ENCODE assay signal across 22 cellular contexts in the genomic region with DNA sequence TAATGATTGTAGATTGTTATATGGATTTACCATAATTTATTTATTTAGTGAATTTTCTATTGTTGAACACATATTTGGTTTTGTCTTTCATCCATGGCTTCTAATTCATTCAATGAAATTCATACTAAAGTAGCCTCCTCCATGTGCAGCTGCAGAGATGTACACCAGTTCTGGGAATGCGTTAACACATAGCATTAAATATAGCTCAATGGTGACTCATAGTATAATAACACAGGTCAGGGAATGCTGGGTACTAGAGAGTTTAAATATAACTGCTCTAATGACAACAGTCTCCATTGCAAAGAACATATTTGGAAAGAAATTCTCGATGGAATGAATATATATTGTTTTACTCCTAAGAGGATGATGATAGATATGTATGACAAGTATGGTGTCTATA.
DNase-seq lines count a peak whose midpoint lies in the region; ATAC-seq and TF ChIP-seq lines count a peak whose summit lies in the region.
"Had no signal": no experiment of that assay in that cellular context is flagged by ENCODE, and none has a peak within 500 bp of the region (broad histone marks: within the 10 kb centered on the region; RNA-seq: fewer than 3 reads in every experiment).

No MANE protein-coding gene starts in this region.

- POLR2A ChIA-PET in AG04450 (lab: Yijun Ruan, JAX) (no interaction called here), HCT116 (lab: Charles Lee) (no interaction called here)

- intact Hi-C loops in HCT116 (cut with micrococcal nuclease): no loop called here

- H3K9me3 ChIP-seq in AG04450 (ENCODE audit: control insufficient read depth, insufficient read depth, low read length) (no peaks in the 10 kb centered on the region), HCT116 (ENCODE audit: control insufficient read depth in 1 of 2, insufficient read depth in 1 of 2, low read depth in 1 of 2, low read length in 2 of 2) (no peaks in the 10 kb centered on the region)
- H3K9me3 ChIP-seq: esophagus muscularis mucosa, sigmoid colon, suprapubic skin had no signal

- no peak for TF ChIP-seq CTCF in AG04450 (IDR thresholded peaks at IDR 0.05; ENCODE audit: low read depth, low read length)
- no peak for TF ChIP-seq CTCF in HCT116 (IDR thresholded peaks at IDR 0.05 in 2 of 3, conservative IDR thresholded peaks at IDR 0.05 in 1 of 3; ENCODE audit: borderline replicate concordance in 1 of 3, insufficient read depth in 1 of 3, low read depth in 2 of 3, low read length in 2 of 3)

- no peaks in the 10 kb centered on the region; a peak in 1 of 4 replicates for H3K4me1 ChIP-seq in HCT116 (ENCODE audit: control insufficient read depth in 1 of 2, insufficient read depth in 2 of 2, low read length in 2 of 2)
- H3K4me1 ChIP-seq: esophagus muscularis mucosa, sigmoid colon, suprapubic skin had no signal

- peak; percentile 41 for DNase-seq in AG04450 (ENCODE audit: low read depth, low spot score)
- no peak for DNase-seq in HCT116 (ENCODE audit: low read depth, low spot score)
- DNase-seq in amniotic epithelial cell (ENCODE audit: low read depth): peak; percentile 18
- DNase-seq in inferior parietal cortex (ENCODE audit: extremely low spot score): peak; percentile 6
- DNase-seq in stimulated activated CD4-positive, alpha-beta T cell treated with anti-CD3 and anti-CD28 coated beads, Interleukin-4, amount 100 ng/mL, for 1 hour: no peak
- no peak for DNase-seq in left lobe of liver (ENCODE audit: low spot score)
- DNase-seq: activated CD4-positive, alpha-beta memory T cell treated with anti-CD3 and anti-CD28 coated beads for 36 hours; activated naive CD4-positive, alpha-beta T cell treated with anti-CD3 and anti-CD28 coated beads, Interleukin-2, amount 50 U/mL, for 16 hours; activated T-cell treated with anti-CD3 and anti-CD28 coated beads, Interleukin-2, amount 50 U/mL, for 4 hours; AML-193; COR-L47; GDM1; NCI-H82; sigmoid colon; stimulated activated CD4-positive, alpha-beta T cell treated with anti-CD3 and anti-CD28 coated beads, Interleukin-4, amount 100 ng/mL, for 24 hours; T-cell had no signal

- H3K27ac ChIP-seq in AG04450 (ENCODE audit: low read depth, low read length): no peak overlapping the region
- no peak overlapping the region for H3K27ac ChIP-seq in HCT116 (ENCODE audit: low read depth, low read length)
- H3K27ac ChIP-seq: esophagus muscularis mucosa, HL-60, KMS-11, sigmoid colon, suprapubic skin had no signal

- RAD21 ChIA-PET in HCT116 (lab: Charles Lee; ENCODE audit: low non-redundant PET in 1 of 2, low total read pairs in 2 of 2, uncharacterized antibody in 2 of 2, unreplicated experiment in 2 of 2): no interaction called here

- H2AFZ ChIP-seq in HCT116 (ENCODE audit: low read depth, low read length, poor library complexity, severe bottlenecking): peak overlapping the region; percentile 56

- H4K20me1 ChIP-seq in HCT116 (ENCODE audit: insufficient read depth): no peaks in the 10 kb centered on the region

- no peak for TF ChIP-seq POLR2A in HCT116 (IDR thresholded peaks at IDR 0.05; ENCODE audit: borderline replicate concordance, extremely low read depth, insufficient read depth, insufficient read length)

- CTCF ChIA-PET in AG04450 (lab: Charles Lee) (no interaction called here), HCT116 (lab: Charles Lee) (no interaction called here)

- ATAC-seq in HCT116 (no peak), left lobe of liver (no peak), GM21825 (IDR thresholded peaks at IDR 0.05; ENCODE audit: unreplicated experiment) (no peak), GM18520 (IDR thresholded peaks at IDR 0.05; ENCODE audit: unreplicated experiment) (no peak)
- ATAC-seq: activated T-cell treated with anti-CD3 and anti-CD28 coated beads, Interleukin-2, amount 50 U/mL, for 4 hours; T-cell had no signal

- no peak for TF ChIP-seq RAD21 in HCT116 (IDR thresholded peaks at IDR 0.05; ENCODE audit: low read depth)

- no TSS peak for BruUV-seq in HCT116 (replicated peaks; lab: Mats Ljungman, UMichigan)

- H3K9ac ChIP-seq in HCT116 (ENCODE audit: low read length): no peak overlapping the region
- H3K9ac ChIP-seq: KMS-11 had no signal

- H3K9me2 ChIP-seq in HCT116 (ENCODE audit: insufficient read depth): no peaks in the 10 kb centered on the region

- H3K4me3 ChIP-seq in AG04450 (ENCODE audit: low read depth, low read length) (no peak overlapping the region), HCT116 (replicated peaks in 1 of 2; ENCODE audit: low read depth in 1 of 2, low read length in 2 of 2) (no peak overlapping the region)
- H3K4me3 ChIP-seq: esophagus muscularis mucosa, sigmoid colon, suprapubic skin had no signal

- H3K79me2 ChIP-seq in HCT116 (ENCODE audit: insufficient read depth, low read length): no peaks in the 10 kb centered on the region

- no peak overlapping the region for H3K4me2 ChIP-seq in HCT116 (ENCODE audit: low read length)
- H3K4me2 ChIP-seq: KMS-11 had no signal

- H3K36me3 ChIP-seq in HCT116 (ENCODE audit: control insufficient read depth in 1 of 2, insufficient read depth in 2 of 2, low read length in 2 of 2): no peaks in the 10 kb centered on the region
- H3K36me3 ChIP-seq: esophagus muscularis mucosa, sigmoid colon, suprapubic skin had no signal

- H3K27me3 ChIP-seq in AG04450 (ENCODE audit: control insufficient read depth, insufficient read depth, low read length) (no peaks in the 10 kb centered on the region), HCT116 (ENCODE audit: insufficient read depth, low read length) (no peaks in the 10 kb centered on the region)
- H3K27me3 ChIP-seq: esophagus muscularis mucosa, sigmoid colon, suprapubic skin had no signal

TF ChIP-seq in HCT116, 20 proteins besides CTCF, POLR2A, EP300 and RAD21:
- TF ChIP-seq ZNF274 (IDR thresholded peaks at IDR 0.05; ENCODE audit: low read depth, low read length) (no peak), ZFX (IDR thresholded peaks at IDR 0.05) (no peak), JUND (IDR thresholded peaks at IDR 0.05) (no peak), YY1 (IDR thresholded peaks at IDR 0.05; ENCODE audit: extremely low read depth, insufficient replicate concordance, low read depth, low read length) (no peak), TCF7L2 (IDR thresholded peaks at IDR 0.05; ENCODE audit: borderline replicate concordance, extremely low read depth, insufficient read depth, insufficient read length) (no peak)
- TF ChIP-seq, protein P1, sequence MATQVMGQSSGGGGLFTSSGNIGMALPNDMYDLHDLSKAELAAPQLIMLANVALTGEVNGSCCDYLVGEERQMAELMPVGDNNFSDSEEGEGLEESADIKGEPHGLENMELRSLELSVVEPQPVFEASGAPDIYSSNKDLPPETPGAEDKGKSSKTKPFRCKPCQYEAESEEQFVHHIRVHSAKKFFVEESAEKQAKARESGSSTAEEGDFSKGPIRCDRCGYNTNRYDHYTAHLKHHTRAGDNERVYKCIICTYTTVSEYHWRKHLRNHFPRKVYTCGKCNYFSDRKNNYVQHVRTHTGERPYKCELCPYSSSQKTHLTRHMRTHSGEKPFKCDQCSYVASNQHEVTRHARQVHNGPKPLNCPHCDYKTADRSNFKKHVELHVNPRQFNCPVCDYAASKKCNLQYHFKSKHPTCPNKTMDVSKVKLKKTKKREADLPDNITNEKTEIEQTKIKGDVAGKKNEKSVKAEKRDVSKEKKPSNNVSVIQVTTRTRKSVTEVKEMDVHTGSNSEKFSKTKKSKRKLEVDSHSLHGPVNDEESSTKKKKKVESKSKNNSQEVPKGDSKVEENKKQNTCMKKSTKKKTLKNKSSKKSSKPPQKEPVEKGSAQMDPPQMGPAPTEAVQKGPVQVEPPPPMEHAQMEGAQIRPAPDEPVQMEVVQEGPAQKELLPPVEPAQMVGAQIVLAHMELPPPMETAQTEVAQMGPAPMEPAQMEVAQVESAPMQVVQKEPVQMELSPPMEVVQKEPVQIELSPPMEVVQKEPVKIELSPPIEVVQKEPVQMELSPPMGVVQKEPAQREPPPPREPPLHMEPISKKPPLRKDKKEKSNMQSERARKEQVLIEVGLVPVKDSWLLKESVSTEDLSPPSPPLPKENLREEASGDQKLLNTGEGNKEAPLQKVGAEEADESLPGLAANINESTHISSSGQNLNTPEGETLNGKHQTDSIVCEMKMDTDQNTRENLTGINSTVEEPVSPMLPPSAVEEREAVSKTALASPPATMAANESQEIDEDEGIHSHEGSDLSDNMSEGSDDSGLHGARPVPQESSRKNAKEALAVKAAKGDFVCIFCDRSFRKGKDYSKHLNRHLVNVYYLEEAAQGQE (IDR thresholded peaks at IDR 0.05; ENCODE audit: low read depth): no peak
TF ChIP-seq in HCT116: peak in this region for 0.

Comparison
In these comparisons a context has a peak if more than half of its experiments do, and no peak if none do; other contexts are left out.
1. DNase-seq: peak in AG04450 (single experiment), amniotic epithelial cell (single experiment) and inferior parietal cortex (single experiment); none in HCT116 (single experiment), stimulated activated CD4-positive, alpha-beta T cell treated with anti-CD3 and anti-CD28 coated beads, Interleukin-4, amount 100 ng/mL, for 1 hour (single experiment) and left lobe of liver (single experiment).